21 cellular contexts compared by ENCODE assay signal in the genomic region with DNA sequence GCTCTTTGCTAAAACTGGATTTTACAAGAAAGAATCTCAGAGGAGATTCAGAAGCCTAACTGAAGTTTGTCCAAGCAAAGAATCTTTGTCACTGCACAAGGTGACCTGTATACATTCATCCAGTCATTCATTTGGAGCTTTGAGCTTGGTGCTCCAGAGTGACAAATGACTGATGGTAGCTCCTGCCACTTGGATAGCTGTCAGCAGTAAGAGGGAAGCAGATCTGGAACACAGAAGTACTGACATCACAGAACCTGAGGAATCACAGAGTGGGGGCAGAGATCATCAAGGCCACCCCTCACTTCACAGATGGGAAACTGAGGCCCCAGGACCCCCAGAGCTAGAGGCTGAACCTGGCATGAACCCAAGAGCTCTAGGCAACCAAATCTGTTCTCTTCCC.
"Had no signal": no experiment of that assay in that cellular context is flagged by ENCODE, and none has a peak within 500 bp of the region (broad histone marks: within the 10 kb centered on the region; RNA-seq: fewer than 3 reads in every experiment).

No MANE protein-coding gene starts in this region.

- H3K27me3 Mint-ChIP-seq: activated naive CD8-positive, alpha-beta T cell treated with anti-CD3 and anti-CD28 coated beads, Interleukin-2, amount 10 ng/mL, durations not matched to agents 7 days and 5 days had no signal

- H3K9me3 Mint-ChIP-seq: activated naive CD4-positive, alpha-beta T cell treated with anti-CD3 and anti-CD28 coated beads for 36 hours; activated T-cell treated with anti-CD3 and anti-CD28 coated beads, Interleukin-2, amount 50 U/mL, for 72 hours; memory B cell; nephron; type B pancreatic cell had no signal

- H3K27ac Mint-ChIP-seq: activated naive CD4-positive, alpha-beta T cell treated with anti-CD3 and anti-CD28 coated beads for 36 hours; activated T-cell treated with anti-CD3 and anti-CD28 coated beads, Interleukin-2, amount 50 U/mL, for 72 hours; memory B cell; T-helper 17 cell; type B pancreatic cell had no signal

- H3K4me3 Mint-ChIP-seq: activated naive CD4-positive, alpha-beta T cell treated with anti-CD3 and anti-CD28 coated beads for 36 hours; activated naive CD8-positive, alpha-beta T cell treated with anti-CD3 and anti-CD28 coated beads, Interleukin-2, amount 10 ng/mL, durations not matched to agents 7 days and 5 days; activated T-cell treated with anti-CD3 and anti-CD28 coated beads, Interleukin-2, amount 50 U/mL, for 72 hours; memory B cell; nephron; T-helper 17 cell; type B pancreatic cell had no signal

- H3K36me3 ChIP-seq: heart left ventricle, thoracic aorta had no signal

- H3K9me3 ChIP-seq: heart left ventricle, thoracic aorta had no signal

- H3K4me3 ChIP-seq: heart left ventricle, thoracic aorta had no signal

- ATAC-seq: activated T-cell treated with anti-CD3 and anti-CD28 coated beads, Interleukin-2, amount 50 U/mL, for 72 hours; T-helper 17 cell had no signal

- H3K27ac ChIP-seq: epithelial cell of prostate, heart left ventricle, thoracic aorta had no signal

- H3K36me3 Mint-ChIP-seq: memory B cell, type B pancreatic cell had no signal

- DNase-seq: activated CD4-positive, alpha-beta T cell treated with anti-CD3 and anti-CD28 coated beads for 4 hours; activated CD4-positive, alpha-beta T cell treated with anti-CD3 and anti-CD28 coated beads, Interleukin-2, amount 50 U/mL, for 48 hours; activated CD4-positive, CD25-positive, alpha-beta regulatory T cell; activated effector memory CD4-positive, alpha-beta T cell treated with Interleukin-2 at 50 U/mL for 16 hours; activated naive CD4-positive, alpha-beta T cell treated with anti-CD3 and anti-CD28 coated beads for 36 hours; activated naive CD8-positive, alpha-beta T cell treated with anti-CD3 and anti-CD28 coated beads, Interleukin-2, amount 10 ng/mL, durations not matched to agents 7 days and 5 days; activated T-cell treated with anti-CD3 and anti-CD28 coated beads, Interleukin-2, amount 50 U/mL, for 72 hours; amniotic stem cell; cerebellar nuclear complex; cortex of kidney; heart left ventricle; nucleus accumbens; posterior cingulate gyrus; stimulated activated CD4-positive, alpha-beta T cell treated with anti-CD3 and anti-CD28 coated beads, Interleukin-4, amount 100 ng/mL, for 1 hour; stimulated activated naive CD4-positive, alpha-beta T cell treated with Interleukin-2 at 50 U/mL for 16 hours; T-helper 17 cell had no signal
